Comparison of ENCODE assay signal across 15 cellular contexts in genomic region chr10:59037018-59037389, GRCh38.
DNase-seq lines count a peak whose midpoint lies in the region; ATAC-seq lines count a peak whose summit lies in the region.
"Had no signal": no experiment of that assay in that cellular context is flagged by ENCODE, and none has a peak within 500 bp of the region (broad histone marks: within the 10 kb centered on the region; RNA-seq: fewer than 3 reads in every experiment).

No MANE protein-coding gene starts in this region.

- peak; percentile 13 for ATAC-seq in GM18519 (IDR thresholded peaks at IDR 0.05; ENCODE audit: low FRiP score, unreplicated experiment)
- peak; percentile 12 for ATAC-seq in HG02610 (IDR thresholded peaks at IDR 0.05; ENCODE audit: unreplicated experiment)
- peak; percentile 4 for ATAC-seq in HG03469 (IDR thresholded peaks at IDR 0.05; ENCODE audit: unreplicated experiment)
- ATAC-seq in left lobe of liver, result peak; percentile 3
- ATAC-seq in GM19397 (IDR thresholded peaks at IDR 0.05; ENCODE audit: unreplicated experiment), result no peak

- H3K27me3 ChIP-seq in HAP-1 (ENCODE audit: low read depth), result no peaks in the 10 kb centered on the region
- H3K27me3 ChIP-seq: SJSA1 had no signal

- H3K36me3 ChIP-seq in HAP-1 (replicated peaks), result no peaks in the 10 kb centered on the region
- H3K36me3 ChIP-seq: SJSA1 had no signal

- H3K4me3 ChIP-seq in HAP-1, result no peak overlapping the region
- H3K4me3 ChIP-seq: SJSA1 had no signal

- H3K9me3 ChIP-seq in HAP-1, result no peaks in the 10 kb centered on the region
- H3K9me3 ChIP-seq: Caco-2, SJSA1 had no signal

- DNase-seq in left lobe of liver (ENCODE audit: low spot score) (no peak), inferior parietal cortex (ENCODE audit: extremely low spot score) (no peak), HAP-1 (ENCODE audit: low spot score in 2 of 2) (no peak), NCI-H524 (lab: John Stamatoyannopoulos, UW) (no peak)
- DNase-seq: H9, NCI-H1417 treated with DMSO at 0.1 percent for 48 hours, NCI-H2029 treated with DMSO at 0.1 percent for 48 hours, NCI-H226, NCI-H526 treated with DMSO at 0.1 percent for 48 hours had no signal

- in situ Hi-C loops in HAP-1 (cut with MboI; ENCODE audit: low sequenced_read_pairs), result no loop called here

- no peaks in the 10 kb centered on the region for H3K4me1 ChIP-seq in HAP-1
- H3K4me1 ChIP-seq: SJSA1 had no signal
